Comparison of ENCODE assay signal across 8 cellular contexts in genomic region chr16:88650749-88651275, GRCh38. TPM values are rescaled to one million over a fixed set of nuclear protein-coding genes. Genes with fewer than 3 reads are reported as not detected.
DNase-seq lines count a peak whose midpoint lies in the region; ATAC-seq and TF ChIP-seq lines count a peak whose summit lies in the region.

Gene CYBA, minus strand, starts transcription at chr16:88651053. Its CDS starts 40 bp downstream, at chr16:88651013.

- CTCF ChIA-PET in SK-N-SH (lab: Yijun Ruan, JAX): interaction anchor here (1.2 to 1.9 kb wide), 3 partner anchors 12 to 87 kb away, joined by 3 to 6 read pairs (median 5); partner anchors contain the start of gene MVD

- H3K79me2 ChIP-seq in SK-N-SH (ENCODE audit: insufficient read depth): no peaks in the 10 kb centered on the region

- H2AFZ ChIP-seq in SK-N-SH (ENCODE audit: low read depth): peak within 1 kb of the TSS; percentile 56; the same call in 1 of the 2 replicates

- peak within 1 kb of the TSS; percentile 78 to 83 for H3K4me3 ChIP-seq in SK-N-SH (ENCODE audit: low read depth in 2 of 2, low read length in 1 of 2)

- peak within 1 kb of the TSS; percentile 69 for H3K9ac ChIP-seq in SK-N-SH

- H3K9me3 ChIP-seq in SK-N-SH: no peaks in the 10 kb centered on the region

- POLR2A ChIA-PET in SK-N-SH (lab: Yijun Ruan, JAX): interaction anchor here (1.3 kb wide), 1 partner anchor 11 kb away, joined by 3 read pairs; no protein-coding TSS in a partner anchor

- peaks cover 0 to 8% of the 10 kb centered on the region in 2 experiments for H3K36me3 ChIP-seq in SK-N-SH (replicated peaks in 1 of 2; ENCODE audit: control insufficient read depth in 1 of 2, insufficient read depth in 2 of 2, low read length in 1 of 2)

- H3K27ac Mint-ChIP-seq in activated naive CD8-positive, alpha-beta T cell: peak within 1 kb of the TSS; percentile 85

- intact Hi-C loops in left cardiac atrium (cut with DNase I): no loop called here

- no peaks in the 10 kb centered on the region for H3K9me3 Mint-ChIP-seq in activated naive CD8-positive, alpha-beta T cell (ENCODE audit: low read depth)

- H3K4me1 Mint-ChIP-seq in activated naive CD8-positive, alpha-beta T cell (ENCODE audit: low read depth): peaks cover 16% of the 10 kb centered on the region

- no peaks in the 10 kb centered on the region for H3K27me3 ChIP-seq in SK-N-SH (ENCODE audit: insufficient read depth)

- H3K4me1 ChIP-seq in SK-N-SH (ENCODE audit: control insufficient read depth in 1 of 2, insufficient read depth in 2 of 2, low read depth in 1 of 2, low read length in 1 of 2): peaks cover 4 to 10% of the 10 kb centered on the region in 2 experiments; a peak in 2 of 4 replicates

- no peak for TF ChIP-seq CTCF in SK-N-SH (IDR thresholded peaks at IDR 0.05)

- H3K27ac ChIP-seq in SK-N-SH (ENCODE audit: low read depth in 2 of 2, low read length in 1 of 2): no peak within 1 kb of the TSS; a peak in 1 of 4 replicates

- H3K9me2 ChIP-seq in SK-N-SH: no peaks in the 10 kb centered on the region

- TF ChIP-seq RAD21 in SK-N-SH (IDR thresholded peaks at IDR 0.05; ENCODE audit: low read length): no peak

- ATAC-seq in GM19023 (IDR thresholded peaks at IDR 0.05; ENCODE audit: unreplicated experiment): peak; percentile 82
- peak; percentile 80 for ATAC-seq in HG03175 (IDR thresholded peaks at IDR 0.05; ENCODE audit: unreplicated experiment)
- peak; percentile 89 to 91 for ATAC-seq in left cardiac atrium

- peaks cover 2% of the 10 kb centered on the region for H3K36me3 Mint-ChIP-seq in activated naive CD8-positive, alpha-beta T cell

- no peaks in the 10 kb centered on the region for H4K20me1 ChIP-seq in SK-N-SH (ENCODE audit: insufficient read depth)

- TF ChIP-seq EP300 in SK-N-SH (IDR thresholded peaks at IDR 0.05; ENCODE audit: borderline replicate concordance in 1 of 2, low read depth in 1 of 2, low read length in 1 of 2): no peak

- peak within 1 kb of the TSS; percentile 89 for H3K4me3 Mint-ChIP-seq in activated naive CD8-positive, alpha-beta T cell

- 1% methylated on average over 11 of the region's 41 CpGs for WGBS in SK-N-SH (ENCODE audit: low lambda C conversion rate)

- peak; percentile 57 for DNase-seq in Ammon's horn (ENCODE audit: low spot score)
- DNase-seq in SK-N-SH: peak; percentile 88
- peak; percentile 78 for DNase-seq in left cardiac atrium
- peak; percentile 55 for DNase-seq in renal cortical epithelial cell (ENCODE audit: low read depth)
- no peak for DNase-seq in NCI-H1092 treated with DMSO at 0.1 percent for 48 hours (lab: John Stamatoyannopoulos, UW)

- H3K4me2 ChIP-seq in SK-N-SH: peak within 1 kb of the TSS; percentile 96

- no peaks in the 10 kb centered on the region for H3F3A ChIP-seq in SK-N-SH (replicated peaks; ENCODE audit: insufficient read depth)

- no peaks in the 10 kb centered on the region for H3K27me3 Mint-ChIP-seq in activated naive CD8-positive, alpha-beta T cell

TF ChIP-seq in SK-N-SH, 30 proteins besides CTCF, POLR2A, EP300 and RAD21:
- no peak for TF ChIP-seq NFIC (IDR thresholded peaks at IDR 0.05; ENCODE audit: borderline replicate concordance)
- TF ChIP-seq POLR2AphosphoS5 (IDR thresholded peaks at IDR 0.05; ENCODE audit: low read depth, low read length): peak; percentile 37; the same call in 1 of the 2 replicates
- TF ChIP-seq JUND (IDR thresholded peaks at IDR 0.05): no peak
- TF ChIP-seq MXI1 (IDR thresholded peaks at IDR 0.05; ENCODE audit: low read depth, low read length): peak; percentile 51

RNA-seq across cellular contexts. Expression of gene CYBA, which starts in this region (rescaled TPM):
- 116 and 176 TPM in 2 replicates for polyA plus RNA-seq in SK-N-SH (2012; rRNA removed)
- polyA plus RNA-seq in SK-N-SH (2012; cell fraction: cytosol; rRNA removed): 60.0 and 85.5 TPM in 2 replicates
- polyA plus RNA-seq in SK-N-SH (2012; cell fraction: nucleus; rRNA removed): 142 and 154 TPM in 2 replicates
- total RNA-seq in left cardiac atrium (100 to 1,000 TPM in 1 of 2 donors, 10 to 100 TPM in 1; 58.9 to 131 TPM), renal cortical epithelial cell (594 and 1,266 TPM in 2 replicates)
